16 cellular contexts compared by ENCODE assay signal in genomic region chr12:53590661-53591060, GRCh38. TPM values are rescaled to one million over a fixed set of nuclear protein-coding genes. Genes with fewer than 3 reads are reported as not detected.
DNase-seq lines count a peak whose midpoint lies in the region; ATAC-seq and TF ChIP-seq lines count a peak whose summit lies in the region.
"Had no signal": no experiment of that assay in that cellular context is flagged by ENCODE, and none has a peak within 500 bp of the region (broad histone marks: within the 10 kb centered on the region; RNA-seq: fewer than 3 reads in every experiment).

No MANE protein-coding gene starts in this region.

- CTCF ChIA-PET in GM10248 (lab: Yijun Ruan, JAX), result interaction anchor here (1.2 kb wide), 2 partner anchors 10 to 153 kb away, joined by 4 read pairs; no protein-coding TSS in a partner anchor

- H3F3A ChIP-seq in MM.1S (ENCODE audit: insufficient read depth, low read length), result peaks cover 7% of the 10 kb centered on the region

- POLR2A ChIA-PET in GM10248 (lab: Yijun Ruan, JAX), result no interaction called here

- H4K20me1 ChIP-seq in MM.1S (ENCODE audit: insufficient read depth, low read length), result no peaks in the 10 kb centered on the region

- DNase-seq in left ventricle myocardium inferior (no peak), Right ventricle myocardium superior (no peak), caudate nucleus (lab: John Stamatoyannopoulos, UW) (no peak), mucosa of descending colon (no peak), tibial artery (no peak), MM.1S (no peak), NCI-H2171 (lab: John Stamatoyannopoulos, UW) (no peak), GM10248 (ENCODE audit: extremely low spot score) (no peak)
- DNase-seq: CD4-positive, CD25-positive, alpha-beta regulatory T cell; KG1; NCI-H1105 treated with DMSO at 0.1 percent for 48 hours; NCI-H187; NCI-H446; SHP77 treated with DMSO at 0.1 percent for 48 hours had no signal

- no peaks in the 10 kb centered on the region for H3K79me2 ChIP-seq in MM.1S (ENCODE audit: low read length)

- intact Hi-C loops in left ventricle myocardium inferior (cut with micrococcal nuclease) (no loop called here), Right ventricle myocardium superior (cut with DNase I) (no loop called here), mucosa of descending colon (cut with DNase I, micrococcal nuclease) (no loop called here), tibial artery (cut with DNase I; ENCODE audit: low total_unique reads) (no loop called here)

- TF ChIP-seq CTCF in left ventricle myocardium inferior (IDR thresholded peaks at IDR 0.05; ENCODE audit: borderline replicate concordance), result no peak
- no peak for TF ChIP-seq CTCF in mucosa of descending colon (IDR thresholded peaks at IDR 0.05)
- no peak for TF ChIP-seq CTCF in tibial artery (IDR thresholded peaks at IDR 0.05)
- no peak for TF ChIP-seq CTCF in MM.1S (IDR thresholded peaks at IDR 0.05; ENCODE audit: low read length)
- no peak for TF ChIP-seq CTCF in GM10248 (IDR thresholded peaks at IDR 0.05; ENCODE audit: control extremely low read depth, extremely low read depth, low read depth, missing control alignments)

- no peak overlapping the region for H3K4me2 ChIP-seq in MM.1S (ENCODE audit: low read depth, low read length)

- no peak overlapping the region for H2AFZ ChIP-seq in MM.1S (ENCODE audit: low read length)

- H3K36me3 ChIP-seq in left ventricle myocardium inferior (no peaks in the 10 kb centered on the region), mucosa of descending colon (ENCODE audit: low read depth) (peaks cover 3% of the 10 kb centered on the region), tibial artery (no peaks in the 10 kb centered on the region), MM.1S (replicated peaks; ENCODE audit: insufficient read depth, low read length) (no peaks in the 10 kb centered on the region)

- no peaks in the 10 kb centered on the region for H3K9me2 ChIP-seq in MM.1S (replicated peaks; ENCODE audit: insufficient read depth, low read length)

- peaks cover 85% of the 10 kb centered on the region for H3K4me1 ChIP-seq in left ventricle myocardium inferior
- peaks cover 21% of the 10 kb centered on the region for H3K4me1 ChIP-seq in mucosa of descending colon (ENCODE audit: low read depth)
- peaks cover 0 to 68% (median 24%) of the 10 kb centered on the region in 4 donors for H3K4me1 ChIP-seq in tibial artery
- H3K4me1 ChIP-seq in MM.1S (ENCODE audit: low read length), result peaks cover 14% of the 10 kb centered on the region

- ATAC-seq in Right ventricle myocardium superior (ENCODE audit: poor library complexity) (no peak), mucosa of descending colon (peak; percentile 58)
- ATAC-seq: HCT116, Panc1 had no signal

- peak overlapping the region; percentile 46 for H3K4me3 ChIP-seq in left ventricle myocardium inferior
- H3K4me3 ChIP-seq in mucosa of descending colon, result no peak overlapping the region
- H3K4me3 ChIP-seq in tibial artery, result no peak overlapping the region
- H3K4me3 ChIP-seq in MM.1S (ENCODE audit: low read length), result no peak overlapping the region

- no peak overlapping the region for H3K9ac ChIP-seq in MM.1S (ENCODE audit: low read length)

- H3K27me3 ChIP-seq in left ventricle myocardium inferior (ENCODE audit: low read depth) (no peaks in the 10 kb centered on the region), tibial artery (no peaks in the 10 kb centered on the region), MM.1S (replicated peaks; ENCODE audit: insufficient read depth, low read length) (no peaks in the 10 kb centered on the region)

- H3K9me3 ChIP-seq in left ventricle myocardium inferior (replicated peaks) (no peaks in the 10 kb centered on the region), mucosa of descending colon (no peaks in the 10 kb centered on the region), tibial artery (no peaks in the 10 kb centered on the region), MM.1S (replicated peaks; ENCODE audit: insufficient read depth, low read length) (no peaks in the 10 kb centered on the region)

- H3K27ac ChIP-seq in left ventricle myocardium inferior (replicated peaks), result peak overlapping the region; percentile 84
- H3K27ac ChIP-seq in caudate nucleus (ENCODE audit: low read depth, low read length), result peak overlapping the region; percentile 11
- H3K27ac ChIP-seq in tibial artery, result peak overlapping the region; percentile 49 to 52
- no peak overlapping the region for H3K27ac ChIP-seq in MM.1S (ENCODE audit: low read length)

RNA-seq across cellular contexts. Expression of gene ATF7, which starts 35.5 kb away (rescaled TPM):
- total RNA-seq in left ventricle myocardium inferior (29.8 TPM), Right ventricle myocardium superior (29.1 TPM), mucosa of descending colon (10 to 100 TPM; 35.6 to 50.9 (median 42.8) TPM)
